ENCODE assay signal across 8 cellular contexts in the genomic region with DNA sequence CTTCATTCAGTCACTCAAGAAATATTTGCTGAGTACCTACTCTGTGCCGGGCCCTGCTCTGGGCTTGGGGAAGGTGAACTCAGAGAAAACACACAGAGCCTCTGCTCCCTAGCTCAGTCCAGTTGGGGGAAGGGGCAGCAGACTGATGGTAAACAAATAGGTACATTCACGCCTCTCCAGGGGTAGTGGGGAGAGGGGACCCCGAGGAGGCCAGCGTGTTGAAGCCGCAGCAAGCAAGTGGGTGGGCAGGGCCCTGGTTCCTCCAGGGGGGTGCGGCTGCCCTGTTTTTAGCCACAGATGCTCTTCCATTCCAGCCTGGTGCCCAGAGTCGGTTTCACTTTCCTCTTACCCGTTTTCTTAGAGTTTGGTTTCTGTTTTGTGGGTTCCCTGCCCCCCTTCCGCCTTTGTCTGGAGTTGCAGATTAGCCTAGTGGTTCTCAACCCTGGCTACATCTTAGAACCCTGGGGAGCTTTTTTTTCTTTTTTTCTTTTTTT. TPM values are rescaled to one million over a fixed set of nuclear protein-coding genes. Genes with fewer than 3 reads are reported as not detected.
A peak's percentile ranks its signal among the peaks of the same experiment; 100 is the strongest.
DNase-seq lines count a peak whose midpoint lies in the region; ATAC-seq and TF ChIP-seq lines count a peak whose summit lies in the region.

No MANE protein-coding gene starts in this region.

- H3K9me3 ChIP-seq in CD4-positive, alpha-beta T cell (ENCODE audit: control insufficient read depth, low read length) = no peaks in the 10 kb centered on the region
- H3K9me3 ChIP-seq in neutrophil (no peaks in the 10 kb centered on the region), MG63 (no peaks in the 10 kb centered on the region)

- no peaks in the 10 kb centered on the region for H3K27me3 ChIP-seq in CD4-positive, alpha-beta T cell (ENCODE audit: control insufficient read depth, insufficient read depth, low read length)
- H3K27me3 ChIP-seq in H7 (ENCODE audit: control insufficient read depth, insufficient read depth, low read length) (no peaks in the 10 kb centered on the region), neutrophil (no peaks in the 10 kb centered on the region), MG63 (no peaks in the 10 kb centered on the region)

- no peaks in the 10 kb centered on the region for H3K36me3 ChIP-seq in H7 (replicated peaks; ENCODE audit: control insufficient read depth, insufficient read depth, low read length)
- H3K36me3 ChIP-seq in neutrophil = peaks cover 8% of the 10 kb centered on the region
- H3K36me3 ChIP-seq in MG63 = peaks cover 16% of the 10 kb centered on the region

- no peak for TF ChIP-seq CTCF in CD4-positive, alpha-beta T cell (IDR thresholded peaks at IDR 0.05)
- TF ChIP-seq CTCF in neutrophil (IDR thresholded peaks at IDR 0.05) = no peak

- peak overlapping the region; percentile 95 for H3K27ac Mint-ChIP-seq in CD4-positive, alpha-beta T cell
- peak overlapping the region; percentile 97 for H3K27ac Mint-ChIP-seq in activated naive CD4-positive, alpha-beta T cell treated with anti-CD3 and anti-CD28 coated beads for 36 hours

- in situ Hi-C loops in ACHN (cut with HindIII; ENCODE audit: low pct_ligation_motif_present, low pct_unique_long_range_greater_than_20kb, low sequenced_read_pairs) = no loop called here

- H3K4me1 ChIP-seq in neutrophil (ENCODE audit: control insufficient read depth in 1 of 2, insufficient read depth in 1 of 2, low read depth in 1 of 2, low read length in 1 of 2) = peaks cover 18 to 20% of the 10 kb centered on the region in 2 experiments

- peaks cover 30% of the 10 kb centered on the region for H3K4me1 Mint-ChIP-seq in CD4-positive, alpha-beta T cell (ENCODE audit: low read depth)
- peaks cover 30% of the 10 kb centered on the region for H3K4me1 Mint-ChIP-seq in activated naive CD4-positive, alpha-beta T cell treated with anti-CD3 and anti-CD28 coated beads for 36 hours (ENCODE audit: low read depth)

- CTCF ChIA-PET in CD4-positive, alpha-beta T cell (lab: Charles Lee) = interaction anchor here (1.0 to 1.6 kb wide), 6 partner anchors 37 to 94 kb away, joined by 3 to 7 read pairs (median 4); partner anchors contain the start of genes CCDC85B, FIBP and MUS81
- CTCF ChIA-PET in activated naive CD4-positive, alpha-beta T cell treated with anti-CD3 and anti-CD28 coated beads for 36 hours (lab: Charles Lee) = interaction anchor here (0.8 to 1.2 kb wide), 2 partner anchors 10 to 41 kb away, joined by 3 read pairs; no protein-coding TSS in a partner anchor

- peak overlapping the region; percentile 77 for H3K4me3 Mint-ChIP-seq in CD4-positive, alpha-beta T cell
- peak overlapping the region; percentile 68 for H3K4me3 Mint-ChIP-seq in activated naive CD4-positive, alpha-beta T cell treated with anti-CD3 and anti-CD28 coated beads for 36 hours

- H3K27ac ChIP-seq in CD4-positive, alpha-beta T cell (ENCODE audit: low read depth, low read length) = peak overlapping the region; percentile 81
- peak overlapping the region; percentile 92 for H3K27ac ChIP-seq in neutrophil

- H3K4me3 ChIP-seq in H7 (ENCODE audit: insufficient read depth, low read depth, low read length) (no peak overlapping the region), neutrophil (ENCODE audit: low read depth in 1 of 2, low read length in 1 of 2) (peak overlapping the region; percentile 56 to 58), MG63 (no peak overlapping the region)

- POLR2A ChIA-PET in CD4-positive, alpha-beta T cell (lab: Charles Lee) = interaction anchor here (0.8 to 3.2 kb wide), 12 partner anchors 8 to 216 kb away, joined by 3 to 35 read pairs (median 5); partner anchors contain the start of genes BANF1, C11orf68, CCDC85B and CFL1

- H3K9me3 Mint-ChIP-seq in CD4-positive, alpha-beta T cell = no peaks in the 10 kb centered on the region
- no peaks in the 10 kb centered on the region for H3K9me3 Mint-ChIP-seq in activated naive CD4-positive, alpha-beta T cell treated with anti-CD3 and anti-CD28 coated beads for 36 hours

- ATAC-seq in CD4-positive, alpha-beta T cell (ENCODE audit: poor library complexity) = peak; percentile 96

- peak; percentile 59 to 83 (median 72) for DNase-seq in CD4-positive, alpha-beta T cell
- peak; percentile 62 for DNase-seq in H7
- peak; percentile 93 for DNase-seq in RPMI8226
- peak; percentile 91 for DNase-seq in activated naive CD4-positive, alpha-beta T cell treated with anti-CD3 and anti-CD28 coated beads for 36 hours
- DNase-seq in ACHN = no peak
- no peak for DNase-seq in MG63
- no peak for DNase-seq in DMS153 treated with DMSO at 0.1 percent for 48 hours (lab: John Stamatoyannopoulos, UW; ENCODE audit: unreplicated experiment)

- intact Hi-C loops in CD4-positive, alpha-beta T cell (cut with DNase I, micrococcal nuclease) = loop anchor here in 1 of 2 experiments (1.0 to 2.0 kb wide), 3 partner anchors 9 to 40 kb away; partner anchors contain the start of genes C11orf68, DRAP1, FIBP and SART1
- intact Hi-C loops in activated naive CD4-positive, alpha-beta T cell treated with anti-CD3 and anti-CD28 coated beads for 36 hours (cut with micrococcal nuclease) = loop anchor here (1.0 kb wide), 3 partner anchors 28 to 38 kb away; partner anchors contain the start of genes CCDC85B and SART1

- H3K36me3 Mint-ChIP-seq in CD4-positive, alpha-beta T cell (ENCODE audit: low read depth) = peaks cover 7% of the 10 kb centered on the region
- peaks cover 4% of the 10 kb centered on the region for H3K36me3 Mint-ChIP-seq in activated naive CD4-positive, alpha-beta T cell treated with anti-CD3 and anti-CD28 coated beads for 36 hours (ENCODE audit: low read depth)

- H3K27me3 Mint-ChIP-seq in CD4-positive, alpha-beta T cell = no peaks in the 10 kb centered on the region
- no peaks in the 10 kb centered on the region for H3K27me3 Mint-ChIP-seq in activated naive CD4-positive, alpha-beta T cell treated with anti-CD3 and anti-CD28 coated beads for 36 hours (ENCODE audit: low read depth)

RNA-seq across cellular contexts. Expression of gene DRAP1, which starts 8.7 kb away (rescaled TPM):
- total RNA-seq in CD4-positive, alpha-beta T cell = 10 to 100 TPM; 58.6 to 59.1 TPM
- 88.1 and 97.5 TPM in 2 replicates for total RNA-seq in H7 (2014; rRNA removed; shearing (Covaris generic))
- total RNA-seq in activated naive CD4-positive, alpha-beta T cell treated with anti-CD3 and anti-CD28 coated beads for 36 hours = 100 to 1,000 TPM; 117 to 134 TPM
- 276 and 419 TPM in 2 replicates for total RNA-seq in MG63 (2014; rRNA removed; shearing (Covaris generic); ENCODE audit: low replicate concordance)

RNA-seq across cellular contexts. Expression of gene C11orf68, which starts 9.1 kb away (rescaled TPM):
- total RNA-seq in CD4-positive, alpha-beta T cell = 10 to 100 TPM; 13.7 to 13.8 TPM
- 23.9 and 29.1 TPM in 2 replicates for total RNA-seq in H7 (2014; rRNA removed; shearing (Covaris generic))
- total RNA-seq in activated naive CD4-positive, alpha-beta T cell treated with anti-CD3 and anti-CD28 coated beads for 36 hours = 10 to 100 TPM; 20.0 to 21.9 TPM
- total RNA-seq in MG63 (2014; rRNA removed; shearing (Covaris generic); ENCODE audit: low replicate concordance) = 22.0 and 46.6 TPM in 2 replicates

RNA-seq across cellular contexts. Expression of gene TSGA10IP, which starts 17.3 kb away (rescaled TPM):
- total RNA-seq in CD4-positive, alpha-beta T cell = not detected
- 1.7 and 4.1 TPM in 2 replicates for total RNA-seq in H7 (2014; rRNA removed; shearing (Covaris generic))
- not detected for total RNA-seq in activated naive CD4-positive, alpha-beta T cell treated with anti-CD3 and anti-CD28 coated beads for 36 hours
- total RNA-seq in MG63 (2014; rRNA removed; shearing (Covaris generic); ENCODE audit: low replicate concordance) = not detected in 2 replicates

RNA-seq across cellular contexts. Expression of gene FOSL1, which starts 27.8 kb away (rescaled TPM):
- total RNA-seq in CD4-positive, alpha-beta T cell = 1 to 10 TPM; 1.8 to 2.2 TPM
- total RNA-seq in H7 (2014; rRNA removed; shearing (Covaris generic)) = 0.48 and 1.0 TPM in 2 replicates
- 1 to 10 TPM; 8.2 TPM for total RNA-seq in activated naive CD4-positive, alpha-beta T cell treated with anti-CD3 and anti-CD28 coated beads for 36 hours
- total RNA-seq in MG63 (2014; rRNA removed; shearing (Covaris generic); ENCODE audit: low replicate concordance) = 37.3 and 54.7 TPM in 2 replicates

RNA-seq across cellular contexts. Expression of gene SART1, which starts 33.6 kb away (rescaled TPM):
- total RNA-seq in CD4-positive, alpha-beta T cell = 10 to 100 TPM; 78.6 to 80.2 TPM
- total RNA-seq in H7 (2014; rRNA removed; shearing (Covaris generic)) = 27.5 and 34.6 TPM in 2 replicates
- 10 to 100 TPM; 50.1 to 59.9 TPM for total RNA-seq in activated naive CD4-positive, alpha-beta T cell treated with anti-CD3 and anti-CD28 coated beads for 36 hours
- total RNA-seq in MG63 (2014; rRNA removed; shearing (Covaris generic); ENCODE audit: low replicate concordance) = 38.2 and 45.4 TPM in 2 replicates

Comparison
In these comparisons a context has a peak if more than half of its experiments do, and no peak if none do; other contexts are left out.
1. DNase-seq: peak in CD4-positive, alpha-beta T cell (10 of 10), H7 (single experiment), RPMI8226 (single experiment) and activated naive CD4-positive, alpha-beta T cell treated with anti-CD3 and anti-CD28 coated beads for 36 hours (single experiment); none in ACHN (single experiment), MG63 (single experiment) and DMS153 treated with DMSO at 0.1 percent for 48 hours (single experiment).
2. H3K4me3 ChIP-seq: peak in neutrophil (2 of 2); none in H7 (single experiment) and MG63 (single experiment).